ENCODE assay signal across 1 cellular context in genomic region chr4:54063737-54064316, GRCh38.
A peak's percentile ranks its signal among the peaks of the same experiment; 100 is the strongest.
TF ChIP-seq lines count a peak whose summit lies in the region.

No MANE protein-coding gene starts in this region.

TF ChIP-seq in K562, 482 proteins besides CTCF, POLR2A, EP300 and RAD21 (continued from another document):
- TF ChIP-seq ZBTB7A (IDR thresholded peaks at IDR 0.05; ENCODE audit: borderline replicate concordance, control insufficient read depth, low read depth, low read length) (peak; percentile 39; the same call in 1 of the 2 replicates), CHD1 (IDR thresholded peaks at IDR 0.05; ENCODE audit: low read length) (peak; percentile 14), ZNF274 (IDR thresholded peaks at IDR 0.05; ENCODE audit: borderline replicate concordance, low read depth, low read length) (no peak), ZNF511 (CRISPR knock-in tag; IDR thresholded peaks at IDR 0.05) (0 out of 2 replicates have a peak, but pooled peaks have one; percentile 26), MCM7 (IDR thresholded peaks at IDR 0.05) (no peak), E4F1 (CRISPR knock-in tag; IDR thresholded peaks at IDR 0.05; ENCODE audit: borderline replicate concordance) (no peak), ZFX (CRISPR knock-in tag; IDR thresholded peaks at IDR 0.05) (peak; percentile 95; the same call in 1 of the 2 replicates), ELF2 (CRISPR knock-in tag; IDR thresholded peaks at IDR 0.05) (0 out of 2 replicates have a peak, but pooled peaks have one; percentile 41), ZNF354B (CRISPR knock-in tag; IDR thresholded peaks at IDR 0.05) (no peak), TAF1 (IDR thresholded peaks at IDR 0.05; ENCODE audit: control insufficient read depth, extremely low read depth, insufficient read depth, low read length, severe bottlenecking) (peak; percentile 26), ARHGAP35 (IDR thresholded peaks at IDR 0.05; ENCODE audit: partially characterized antibody) (no peak)
- TF ChIP-seq, protein P1, sequence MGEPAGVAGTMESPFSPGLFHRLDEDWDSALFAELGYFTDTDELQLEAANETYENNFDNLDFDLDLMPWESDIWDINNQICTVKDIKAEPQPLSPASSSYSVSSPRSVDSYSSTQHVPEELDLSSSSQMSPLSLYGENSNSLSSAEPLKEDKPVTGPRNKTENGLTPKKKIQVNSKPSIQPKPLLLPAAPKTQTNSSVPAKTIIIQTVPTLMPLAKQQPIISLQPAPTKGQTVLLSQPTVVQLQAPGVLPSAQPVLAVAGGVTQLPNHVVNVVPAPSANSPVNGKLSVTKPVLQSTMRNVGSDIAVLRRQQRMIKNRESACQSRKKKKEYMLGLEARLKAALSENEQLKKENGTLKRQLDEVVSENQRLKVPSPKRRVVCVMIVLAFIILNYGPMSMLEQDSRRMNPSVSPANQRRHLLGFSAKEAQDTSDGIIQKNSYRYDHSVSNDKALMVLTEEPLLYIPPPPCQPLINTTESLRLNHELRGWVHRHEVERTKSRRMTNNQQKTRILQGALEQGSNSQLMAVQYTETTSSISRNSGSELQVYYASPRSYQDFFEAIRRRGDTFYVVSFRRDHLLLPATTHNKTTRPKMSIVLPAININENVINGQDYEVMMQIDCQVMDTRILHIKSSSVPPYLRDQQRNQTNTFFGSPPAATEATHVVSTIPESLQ (CRISPR knock-in tag; IDR thresholded peaks at IDR 0.05): 0 out of 2 replicates have a peak, but pooled peaks have one; percentile 59
